Comparison of ENCODE assay signal across 1 cellular context in the genomic region with DNA sequence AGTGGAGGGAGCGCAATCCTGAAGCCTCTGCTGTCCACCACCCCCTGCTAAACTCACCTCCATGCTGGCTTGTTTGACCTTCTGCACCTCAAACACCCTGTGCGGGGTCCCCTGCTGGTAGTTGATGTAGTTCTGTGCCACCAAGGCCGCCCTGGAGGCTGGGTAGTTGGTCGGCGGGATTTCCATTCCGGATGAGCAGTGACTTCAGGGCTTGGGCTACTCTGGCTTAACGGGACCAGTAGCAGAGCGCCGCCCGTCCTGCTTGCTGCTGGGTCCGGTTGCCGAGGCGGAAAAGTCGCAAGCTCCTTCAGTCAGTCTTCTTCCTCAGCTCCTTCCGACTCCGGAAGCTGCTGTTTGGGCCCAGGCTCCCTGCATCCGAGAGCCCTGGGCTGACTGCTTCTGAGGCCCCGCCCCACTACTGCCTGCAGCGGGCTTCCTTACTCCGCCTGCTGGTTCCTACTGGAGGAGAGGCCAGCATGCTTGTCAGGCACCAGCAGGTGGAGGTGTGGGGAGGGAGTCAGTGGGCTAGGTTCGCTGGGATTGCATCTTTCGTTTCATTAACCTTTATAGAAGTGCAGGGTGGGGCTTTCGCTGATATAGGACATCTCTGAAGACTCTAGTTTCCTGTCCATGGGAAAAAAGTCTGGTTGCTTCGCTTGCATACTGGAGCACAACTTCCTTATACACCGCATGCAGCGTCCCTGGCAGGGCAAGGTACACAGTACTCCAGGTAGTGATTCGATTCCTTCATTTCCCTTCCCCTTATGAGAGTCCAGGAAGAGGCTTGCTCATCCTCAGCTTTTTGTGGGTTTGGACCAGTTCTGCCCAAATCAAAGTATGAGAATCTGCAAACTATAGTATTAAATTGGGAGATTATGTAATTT.
A peak's percentile ranks its signal among the peaks of the same experiment; 100 is the strongest.
TF ChIP-seq lines count a peak whose summit lies in the region.

A gene with protein sequence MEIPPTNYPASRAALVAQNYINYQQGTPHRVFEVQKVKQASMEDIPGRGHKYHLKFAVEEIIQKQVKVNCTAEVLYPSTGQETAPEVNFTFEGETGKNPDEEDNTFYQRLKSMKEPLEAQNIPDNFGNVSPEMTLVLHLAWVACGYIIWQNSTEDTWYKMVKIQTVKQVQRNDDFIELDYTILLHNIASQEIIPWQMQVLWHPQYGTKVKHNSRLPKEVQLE (minus strand): TSS at position 356 of the 884 bp plus-strand sequence. CDS start 170 bp downstream, at position 186.

TF ChIP-seq in GM12878, 131 proteins besides CTCF, POLR2A, EP300 and RAD21 (continued from another document and continues in another):
- peak; percentile 57; the same call in 1 of the 2 replicates for TF ChIP-seq ZNF687 (IDR thresholded peaks at IDR 0.05)
- TF ChIP-seq, protein P1, sequence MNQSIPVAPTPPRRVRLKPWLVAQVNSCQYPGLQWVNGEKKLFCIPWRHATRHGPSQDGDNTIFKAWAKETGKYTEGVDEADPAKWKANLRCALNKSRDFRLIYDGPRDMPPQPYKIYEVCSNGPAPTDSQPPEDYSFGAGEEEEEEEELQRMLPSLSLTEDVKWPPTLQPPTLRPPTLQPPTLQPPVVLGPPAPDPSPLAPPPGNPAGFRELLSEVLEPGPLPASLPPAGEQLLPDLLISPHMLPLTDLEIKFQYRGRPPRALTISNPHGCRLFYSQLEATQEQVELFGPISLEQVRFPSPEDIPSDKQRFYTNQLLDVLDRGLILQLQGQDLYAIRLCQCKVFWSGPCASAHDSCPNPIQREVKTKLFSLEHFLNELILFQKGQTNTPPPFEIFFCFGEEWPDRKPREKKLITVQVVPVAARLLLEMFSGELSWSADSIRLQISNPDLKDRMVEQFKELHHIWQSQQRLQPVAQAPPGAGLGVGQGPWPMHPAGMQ (IDR thresholded peaks at IDR 0.05; ENCODE audit: borderline replicate concordance), result no peak
- TF ChIP-seq POLR2AphosphoS2 (IDR thresholded peaks at IDR 0.05; ENCODE audit: low read depth, low read length), result peak; percentile 88; the same call in 1 of the 2 replicates
- TF ChIP-seq TARDBP (IDR thresholded peaks at IDR 0.05; ENCODE audit: borderline replicate concordance), result no peak
- peak; percentile 31; the same call in 1 of the 2 replicates for TF ChIP-seq HDGF (IDR thresholded peaks at IDR 0.05)
- no peak for TF ChIP-seq TBL1XR1 (IDR thresholded peaks at IDR 0.05; ENCODE audit: low read depth, low read length)
- TF ChIP-seq TAF1 (IDR thresholded peaks at IDR 0.05; ENCODE audit: borderline replicate concordance, low read depth, low read length), result peak; percentile 53; the same call in 1 of the 2 replicates
- TF ChIP-seq MTA2 (IDR thresholded peaks at IDR 0.05; ENCODE audit: low read depth), result 0 out of 2 replicates have a peak, but pooled peaks have one; percentile 34
- no peak for TF ChIP-seq E2F4 (IDR thresholded peaks at IDR 0.05; ENCODE audit: low read depth, low read length)
- TF ChIP-seq KAT2A (conservative IDR thresholded peaks at IDR 0.05; ENCODE audit: control insufficient read depth, low read depth, low read length), result no peak
- 0 out of 2 replicates have a peak, but pooled peaks have one; percentile 53 for TF ChIP-seq NBN (IDR thresholded peaks at IDR 0.05)
- TF ChIP-seq IKZF1 (conservative IDR thresholded peaks at IDR 0.05), result peak; percentile 64
- no peak for TF ChIP-seq BCL11A (IDR thresholded peaks at IDR 0.05; ENCODE audit: low read depth, low read length)
- TF ChIP-seq MEF2B (IDR thresholded peaks at IDR 0.05; ENCODE audit: partially characterized antibody, poor library complexity, severe bottlenecking), result no peak
- no peak for TF ChIP-seq MTA3 (IDR thresholded peaks at IDR 0.05; ENCODE audit: borderline replicate concordance, low read length)
- TF ChIP-seq, protein P2, sequence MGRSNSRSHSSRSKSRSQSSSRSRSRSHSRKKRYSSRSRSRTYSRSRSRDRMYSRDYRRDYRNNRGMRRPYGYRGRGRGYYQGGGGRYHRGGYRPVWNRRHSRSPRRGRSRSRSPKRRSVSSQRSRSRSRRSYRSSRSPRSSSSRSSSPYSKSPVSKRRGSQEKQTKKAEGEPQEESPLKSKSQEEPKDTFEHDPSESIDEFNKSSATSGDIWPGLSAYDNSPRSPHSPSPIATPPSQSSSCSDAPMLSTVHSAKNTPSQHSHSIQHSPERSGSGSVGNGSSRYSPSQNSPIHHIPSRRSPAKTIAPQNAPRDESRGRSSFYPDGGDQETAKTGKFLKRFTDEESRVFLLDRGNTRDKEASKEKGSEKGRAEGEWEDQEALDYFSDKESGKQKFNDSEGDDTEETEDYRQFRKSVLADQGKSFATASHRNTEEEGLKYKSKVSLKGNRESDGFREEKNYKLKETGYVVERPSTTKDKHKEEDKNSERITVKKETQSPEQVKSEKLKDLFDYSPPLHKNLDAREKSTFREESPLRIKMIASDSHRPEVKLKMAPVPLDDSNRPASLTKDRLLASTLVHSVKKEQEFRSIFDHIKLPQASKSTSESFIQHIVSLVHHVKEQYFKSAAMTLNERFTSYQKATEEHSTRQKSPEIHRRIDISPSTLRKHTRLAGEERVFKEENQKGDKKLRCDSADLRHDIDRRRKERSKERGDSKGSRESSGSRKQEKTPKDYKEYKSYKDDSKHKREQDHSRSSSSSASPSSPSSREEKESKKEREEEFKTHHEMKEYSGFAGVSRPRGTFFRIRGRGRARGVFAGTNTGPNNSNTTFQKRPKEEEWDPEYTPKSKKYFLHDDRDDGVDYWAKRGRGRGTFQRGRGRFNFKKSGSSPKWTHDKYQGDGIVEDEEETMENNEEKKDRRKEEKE (IDR thresholded peaks at IDR 0.05), result no peak
- TF ChIP-seq SMARCA5 (IDR thresholded peaks at IDR 0.05), result no peak
- 0 out of 2 replicates have a peak, but pooled peaks have one; percentile 61 for TF ChIP-seq SMAD5 (IDR thresholded peaks at IDR 0.05; ENCODE audit: low read depth)
- TF ChIP-seq LARP7 (IDR thresholded peaks at IDR 0.05), result 0 out of 2 replicates have a peak, but pooled peaks have one; percentile 44
- peak; percentile 27; the same call in 1 of the 2 replicates for TF ChIP-seq SPI1 (IDR thresholded peaks at IDR 0.05; ENCODE audit: borderline replicate concordance, insufficient read depth, low read depth, low read length)
- TF ChIP-seq, protein P3, sequence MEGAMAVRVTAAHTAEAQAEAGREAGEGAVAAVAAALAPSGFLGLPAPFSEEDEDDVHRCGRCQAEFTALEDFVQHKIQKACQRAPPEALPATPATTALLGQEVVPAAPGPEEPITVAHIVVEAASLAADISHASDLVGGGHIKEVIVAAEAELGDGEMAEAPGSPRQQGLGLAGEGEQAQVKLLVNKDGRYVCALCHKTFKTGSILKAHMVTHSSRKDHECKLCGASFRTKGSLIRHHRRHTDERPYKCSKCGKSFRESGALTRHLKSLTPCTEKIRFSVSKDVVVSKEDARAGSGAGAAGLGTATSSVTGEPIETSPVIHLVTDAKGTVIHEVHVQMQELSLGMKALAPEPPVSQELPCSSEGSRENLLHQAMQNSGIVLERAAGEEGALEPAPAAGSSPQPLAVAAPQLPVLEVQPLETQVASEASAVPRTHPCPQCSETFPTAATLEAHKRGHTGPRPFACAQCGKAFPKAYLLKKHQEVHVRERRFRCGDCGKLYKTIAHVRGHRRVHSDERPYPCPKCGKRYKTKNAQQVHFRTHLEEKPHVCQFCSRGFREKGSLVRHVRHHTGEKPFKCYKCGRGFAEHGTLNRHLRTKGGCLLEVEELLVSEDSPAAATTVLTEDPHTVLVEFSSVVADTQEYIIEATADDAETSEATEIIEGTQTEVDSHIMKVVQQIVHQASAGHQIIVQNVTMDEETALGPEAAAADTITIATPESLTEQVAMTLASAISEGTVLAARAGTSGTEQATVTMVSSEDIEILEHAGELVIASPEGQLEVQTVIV (IDR thresholded peaks at IDR 0.05; ENCODE audit: borderline replicate concordance, partially characterized antibody), result peak; percentile 33
- TF ChIP-seq CBFB (IDR thresholded peaks at IDR 0.05; ENCODE audit: low read depth), result no peak
- TF ChIP-seq MEF2A (IDR thresholded peaks at IDR 0.05; ENCODE audit: insufficient read depth, low read depth, low read length), result 0 out of 2 replicates have a peak, but pooled peaks have one; percentile 16
- TF ChIP-seq ASH2L (IDR thresholded peaks at IDR 0.05; ENCODE audit: borderline replicate concordance, low read depth), result no peak
- no peak for TF ChIP-seq RELA (IDR thresholded peaks at IDR 0.05; ENCODE audit: borderline replicate concordance, partially characterized antibody)
- peak; percentile 87 for TF ChIP-seq POLR2AphosphoS5 (IDR thresholded peaks at IDR 0.05; ENCODE audit: low read length)
- no peak for TF ChIP-seq RBBP5 (conservative IDR thresholded peaks at IDR 0.05)
- no peak for TF ChIP-seq BRCA1 (IDR thresholded peaks at IDR 0.05; ENCODE audit: low read depth, low read length)
- TF ChIP-seq IRF4 (IDR thresholded peaks at IDR 0.05; ENCODE audit: low read depth, low read length), result no peak
- TF ChIP-seq ZZZ3 (IDR thresholded peaks at IDR 0.05; ENCODE audit: control insufficient read depth, insufficient read length, low read depth), result no peak
- TF ChIP-seq NR2F1 (conservative IDR thresholded peaks at IDR 0.05), result peak; percentile 84
- TF ChIP-seq FOXM1 (IDR thresholded peaks at IDR 0.05; ENCODE audit: low read depth, low read length), result no peak
- TF ChIP-seq PML (IDR thresholded peaks at IDR 0.05; ENCODE audit: low read length), result no peak
- TF ChIP-seq MXI1 (IDR thresholded peaks at IDR 0.05; ENCODE audit: low read depth, low read length), result peak; percentile 49; the same call in 1 of the 2 replicates
- TF ChIP-seq MLLT1 (IDR thresholded peaks at IDR 0.05), result peak; percentile 64; the same call in 1 of the 2 replicates
- TF ChIP-seq, protein P4, sequence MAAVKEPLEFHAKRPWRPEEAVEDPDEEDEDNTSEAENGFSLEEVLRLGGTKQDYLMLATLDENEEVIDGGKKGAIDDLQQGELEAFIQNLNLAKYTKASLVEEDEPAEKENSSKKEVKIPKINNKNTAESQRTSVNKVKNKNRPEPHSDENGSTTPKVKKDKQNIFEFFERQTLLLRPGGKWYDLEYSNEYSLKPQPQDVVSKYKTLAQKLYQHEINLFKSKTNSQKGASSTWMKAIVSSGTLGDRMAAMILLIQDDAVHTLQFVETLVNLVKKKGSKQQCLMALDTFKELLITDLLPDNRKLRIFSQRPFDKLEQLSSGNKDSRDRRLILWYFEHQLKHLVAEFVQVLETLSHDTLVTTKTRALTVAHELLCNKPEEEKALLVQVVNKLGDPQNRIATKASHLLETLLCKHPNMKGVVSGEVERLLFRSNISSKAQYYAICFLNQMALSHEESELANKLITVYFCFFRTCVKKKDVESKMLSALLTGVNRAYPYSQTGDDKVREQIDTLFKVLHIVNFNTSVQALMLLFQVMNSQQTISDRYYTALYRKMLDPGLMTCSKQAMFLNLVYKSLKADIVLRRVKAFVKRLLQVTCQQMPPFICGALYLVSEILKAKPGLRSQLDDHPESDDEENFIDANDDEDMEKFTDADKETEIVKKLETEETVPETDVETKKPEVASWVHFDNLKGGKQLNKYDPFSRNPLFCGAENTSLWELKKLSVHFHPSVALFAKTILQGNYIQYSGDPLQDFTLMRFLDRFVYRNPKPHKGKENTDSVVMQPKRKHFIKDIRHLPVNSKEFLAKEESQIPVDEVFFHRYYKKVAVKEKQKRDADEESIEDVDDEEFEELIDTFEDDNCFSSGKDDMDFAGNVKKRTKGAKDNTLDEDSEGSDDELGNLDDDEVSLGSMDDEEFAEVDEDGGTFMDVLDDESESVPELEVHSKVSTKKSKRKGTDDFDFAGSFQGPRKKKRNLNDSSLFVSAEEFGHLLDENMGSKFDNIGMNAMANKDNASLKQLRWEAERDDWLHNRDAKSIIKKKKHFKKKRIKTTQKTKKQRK (IDR thresholded peaks at IDR 0.05; ENCODE audit: low read depth, low read length), result no peak
